In genomic region chr10:132520147-132520811, GRCh38 we compare ENCODE assay signal across 13 cellular contexts. TPM values are rescaled to one million over a fixed set of nuclear protein-coding genes. Genes with fewer than 3 reads are reported as not detected.
DNase-seq lines count a peak whose midpoint lies in the region; ATAC-seq, FAIRE-seq and TF ChIP-seq lines count a peak whose summit lies in the region.
"Had no signal": no experiment of that assay in that cellular context is flagged by ENCODE, and none has a peak within 500 bp of the region (broad histone marks: within the 10 kb centered on the region; RNA-seq: fewer than 3 reads in every experiment).

No MANE protein-coding gene starts in this region.

- H3K4me1 ChIP-seq in kidney (ENCODE audit: control insufficient read depth in 1 of 2, insufficient read depth in 1 of 2, low read depth in 1 of 2, low read length in 2 of 2) = peaks cover 41 to 54% of the 10 kb centered on the region in 2 donors
- H3K4me1 ChIP-seq in skeletal muscle tissue (ENCODE audit: control insufficient read depth in 3 of 3, insufficient read depth in 3 of 3, low read length in 3 of 3) = peaks cover 52 to 62% (median 60%) of the 10 kb centered on the region in 3 donors

- no peak for TF ChIP-seq CTCF in kidney (IDR thresholded peaks at IDR 0.05; ENCODE audit: borderline replicate concordance, extremely low read depth, insufficient read depth)

- no peak for FAIRE-seq in kidney (lab: Jason Lieb, UNC)
- FAIRE-seq: HTR-8/SVneo had no signal

- DNase-seq in H7 (peak; percentile 51), brain pericyte (ENCODE audit: low read depth, low spot score) (peak; percentile 68), kidney (peak; percentile 84), NCI-H1694 (lab: John Stamatoyannopoulos, UW) (no peak), NOMO-1 treated with DMSO at 0.1 percent for 48 hours (lab: John Stamatoyannopoulos, UW; ENCODE audit: unreplicated experiment) (no peak)
- DNase-seq: foreskin melanocyte, naive B cell, NCI-H69, T-helper 9 cell had no signal

- H3K27ac ChIP-seq in kidney (ENCODE audit: low read depth in 2 of 2, low read length in 2 of 2) = peak overlapping the region; percentile 91 to 97
- H3K27ac ChIP-seq in skeletal muscle tissue (ENCODE audit: low read depth, low read length) = peak overlapping the region; percentile 98

- ATAC-seq in esophagus mucosa (no peak), HG02763 (IDR thresholded peaks at IDR 0.05; ENCODE audit: unreplicated experiment) (no peak)

- H3K9me3 ChIP-seq in kidney (ENCODE audit: control insufficient read depth in 1 of 2, low read length in 2 of 2) (no peaks in the 10 kb centered on the region), skeletal muscle tissue (ENCODE audit: control insufficient read depth in 3 of 3, low read length in 3 of 3) (no peaks in the 10 kb centered on the region)

- intact Hi-C loops in kidney (cut with DNase I) = no loop called here

- H3K9ac ChIP-seq in kidney (ENCODE audit: low read length in 2 of 2) (peak overlapping the region in 1 of 2 donors; percentile 36), skeletal muscle tissue (ENCODE audit: low read depth in 1 of 3, low read length in 3 of 3) (peak overlapping the region; percentile 13 to 62 (median 56))

- H3K36me3 ChIP-seq in H7 (replicated peaks; ENCODE audit: control insufficient read depth, insufficient read depth, low read length) (no peaks in the 10 kb centered on the region), kidney (ENCODE audit: control insufficient read depth in 1 of 2, insufficient read depth in 2 of 2, low read length in 2 of 2) (no peaks in the 10 kb centered on the region), skeletal muscle tissue (ENCODE audit: control insufficient read depth in 3 of 3, insufficient read depth in 3 of 3, low read length in 3 of 3) (no peaks in the 10 kb centered on the region)

- H3K27me3 ChIP-seq in H7 (ENCODE audit: control insufficient read depth, insufficient read depth, low read length) (peaks cover 6% of the 10 kb centered on the region; the same call in 1 of the 2 replicates), skeletal muscle tissue (ENCODE audit: control insufficient read depth in 3 of 3, insufficient read depth in 3 of 3, low read length in 3 of 3) (no peaks in the 10 kb centered on the region)

- H3K4me3 ChIP-seq in H7 (ENCODE audit: insufficient read depth, low read depth, low read length) (no peak overlapping the region), kidney (ENCODE audit: low read length in 2 of 2) (no peak overlapping the region), skeletal muscle tissue (ENCODE audit: low read length in 3 of 3) (peak overlapping the region in 1 of 3 donors; percentile 35)

RNA-seq across cellular contexts. Expression of gene INPP5A, which starts 17.3 kb away (rescaled TPM):
- 21.0 and 29.2 TPM in 2 replicates for total RNA-seq in H7 (2014; rRNA removed; shearing (Covaris generic))
- total RNA-seq in kidney (40.3 TPM), skeletal muscle tissue (50.6 TPM), esophagus mucosa (14.3 TPM)
- 20.8 TPM for polyA plus RNA-seq in kidney (ENCODE audit: insufficient read depth, low read depth, low replicate concordance)

Comparison
In these comparisons a context has a peak if more than half of its experiments do, and no peak if none do; other contexts are left out.
1. DNase-seq: peak in H7 (single experiment), brain pericyte (single experiment) and kidney (single experiment); none in NCI-H1694 (single experiment) and NOMO-1 treated with DMSO at 0.1 percent for 48 hours (single experiment).